23 cellular contexts compared by ENCODE assay signal in genomic region chr9:34224349-34224748, GRCh38. TPM values are rescaled to one million over a fixed set of nuclear protein-coding genes. Genes with fewer than 3 reads are reported as not detected.
DNase-seq lines count a peak whose midpoint lies in the region; ATAC-seq, FAIRE-seq and TF ChIP-seq lines count a peak whose summit lies in the region.
"Had no signal": no experiment of that assay in that cellular context is flagged by ENCODE, and none has a peak within 500 bp of the region (broad histone marks: within the 10 kb centered on the region; RNA-seq: fewer than 3 reads in every experiment).

No MANE protein-coding gene starts in this region.

- intact Hi-C loops in MCF 10A (cut with micrococcal nuclease): no loop called here
- intact Hi-C loops in mammary epithelial cell (cut with micrococcal nuclease): no loop called here
- intact Hi-C loops in CD14-positive monocyte (cut with micrococcal nuclease): no loop called here

- no peaks in the 10 kb centered on the region for H3K9me3 Mint-ChIP-seq in MCF 10A (ENCODE audit: unreplicated experiment)
- no peaks in the 10 kb centered on the region for H3K9me3 Mint-ChIP-seq in central memory CD8-positive, alpha-beta T cell
- no peaks in the 10 kb centered on the region for H3K9me3 Mint-ChIP-seq in nephron progenitor cell
- no peaks in the 10 kb centered on the region for H3K9me3 Mint-ChIP-seq in type B pancreatic cell
- H3K9me3 Mint-ChIP-seq in CD14-positive monocyte: no peaks in the 10 kb centered on the region

- in situ Hi-C loops in mammary epithelial cell (cut with MboI; ENCODE audit: low sequenced_read_pairs in 2 of 2): no loop called here

- no peak overlapping the region for H3K4me3 ChIP-seq in mammary epithelial cell (replicated peaks in 1 of 3; ENCODE audit: insufficient read depth in 1 of 3, low read depth in 2 of 3, low read length in 3 of 3)
- H3K4me3 ChIP-seq: SK-N-MC had no signal

- ATAC-seq in central memory CD8-positive, alpha-beta T cell (replicated peaks; ENCODE audit: extremely low read depth, poor library complexity, severe bottlenecking): no peak

- H3K27me3 ChIP-seq in mammary epithelial cell (ENCODE audit: insufficient read depth, low read length): no peaks in the 10 kb centered on the region

- no peaks in the 10 kb centered on the region for H3K27me3 Mint-ChIP-seq in MCF 10A (ENCODE audit: insufficient read depth, unreplicated experiment)
- H3K27me3 Mint-ChIP-seq in central memory CD8-positive, alpha-beta T cell: no peaks in the 10 kb centered on the region
- H3K27me3 Mint-ChIP-seq in nephron progenitor cell (ENCODE audit: low read depth, poor library complexity): no peaks in the 10 kb centered on the region
- H3K27me3 Mint-ChIP-seq in type B pancreatic cell: no peaks in the 10 kb centered on the region
- H3K27me3 Mint-ChIP-seq in CD14-positive monocyte (ENCODE audit: low read depth in 3 of 3): peaks cover 0 to 2% (median 0%) of the 10 kb centered on the region in 3 donors

- 89% methylated on average over 11 of the region's 12 CpGs for WGBS in mammary epithelial cell (ENCODE audit: low coverage, missing lambda C conversion rate)

- H3K4me3 Mint-ChIP-seq in MCF 10A (ENCODE audit: unreplicated experiment): no peak overlapping the region
- H3K4me3 Mint-ChIP-seq in central memory CD8-positive, alpha-beta T cell: no peak overlapping the region
- no peak overlapping the region for H3K4me3 Mint-ChIP-seq in nephron progenitor cell
- H3K4me3 Mint-ChIP-seq in type B pancreatic cell: no peak overlapping the region
- H3K4me3 Mint-ChIP-seq in CD14-positive monocyte: peak overlapping the region in 1 of 2 donors; percentile 13

- TF ChIP-seq CTCF in MCF 10A (IDR thresholded peaks at IDR 0.05; ENCODE audit: unreplicated experiment) (no peak), mammary epithelial cell (conservative IDR thresholded peaks at IDR 0.05 in 1 of 2, IDR thresholded peaks at IDR 0.05 in 1 of 2; ENCODE audit: extremely low read depth in 1 of 2, insufficient read depth in 1 of 2, low read depth in 1 of 2, low read length in 2 of 2) (no peak), nephron progenitor cell (IDR thresholded peaks at IDR 0.05) (no peak), type B pancreatic cell (conservative IDR thresholded peaks at IDR 0.05) (no peak), CD14-positive monocyte (IDR thresholded peaks at IDR 0.05) (no peak)

- POLR2A ChIA-PET in MCF 10A (lab: Yijun Ruan, JAX): interaction anchor here (0.7 kb wide), 1 partner anchor 31 kb away, joined by 3 read pairs; no protein-coding TSS in a partner anchor

- H3K4me1 Mint-ChIP-seq in MCF 10A (ENCODE audit: insufficient read depth, unreplicated experiment) (peaks cover 13% of the 10 kb centered on the region), nephron progenitor cell (peaks cover 15% of the 10 kb centered on the region), type B pancreatic cell (ENCODE audit: unreplicated experiment) (peaks cover 14% of the 10 kb centered on the region), CD14-positive monocyte (no peaks in the 10 kb centered on the region)
- H3K4me1 Mint-ChIP-seq in central memory CD8-positive, alpha-beta T cell: peaks cover 23% of the 10 kb centered on the region

- DNase-seq in MCF 10A (ENCODE audit: unreplicated experiment) (no peak), mammary epithelial cell (no peak), nephron progenitor cell (no peak), type B pancreatic cell (ENCODE audit: extremely low spot score, unreplicated experiment) (no peak), GM19239 (ENCODE audit: insufficient read length, low spot score) (no peak), CD14-positive monocyte (ENCODE audit: low spot score) (no peak)
- no peak for DNase-seq in central memory CD8-positive, alpha-beta T cell (ENCODE audit: low spot score in 2 of 2)
- DNase-seq: 8988T; AML-193; DMS79; HCEC 1CT; IMR-90; NCI-H1105; NCI-H146; NCI-H2029; NCI-H2227 treated with DMSO at 0.1 percent for 48 hours; NCI-H510A; NCI-H748 treated with DMSO at 0.1 percent for 48 hours; NK-92 treated with Interleukin-12 subunit alpha and Interleukin-12 subunit beta, amount 100 ng/mL, for 24 hours; SHP77 treated with DMSO at 0.1 percent for 48 hours had no signal

- peaks cover 5% of the 10 kb centered on the region for H3K36me3 ChIP-seq in mammary epithelial cell (ENCODE audit: insufficient read depth, low read length)

- H3K27ac ChIP-seq in mammary epithelial cell (ENCODE audit: insufficient read depth, low read depth, low read length): no peak overlapping the region
- H3K27ac ChIP-seq: KMS-11, RWPE1, SK-N-MC had no signal

- FAIRE-seq in GM19239 (lab: Jason Lieb, UNC): no peak

- H4K20me1 ChIP-seq in mammary epithelial cell (ENCODE audit: insufficient read depth, low read length): no peaks in the 10 kb centered on the region

- CTCF ChIA-PET in MCF 10A (lab: Yijun Ruan, JAX) (interaction anchor here (0.8 kb wide), 1 partner anchor 85 kb away, joined by 4 read pairs; no protein-coding TSS in a partner anchor), mammary epithelial cell (lab: Charles Lee; ENCODE audit: low non-redundant PET) (interaction anchor here (0.6 kb wide), 1 partner anchor 29 kb away, joined by 3 read pairs; no protein-coding TSS in a partner anchor)

- dilution Hi-C loops in mammary epithelial cell (cut with HindIII; ENCODE audit: low sequenced_read_pairs): no loop called here

- H3K36me3 Mint-ChIP-seq in MCF 10A (ENCODE audit: insufficient read depth, unreplicated experiment): peaks cover 46% of the 10 kb centered on the region
- H3K36me3 Mint-ChIP-seq in central memory CD8-positive, alpha-beta T cell (ENCODE audit: insufficient read depth): peaks cover 24% of the 10 kb centered on the region
- H3K36me3 Mint-ChIP-seq in nephron progenitor cell (ENCODE audit: low read depth): peaks cover 32% of the 10 kb centered on the region
- H3K36me3 Mint-ChIP-seq in type B pancreatic cell: peaks cover 14% of the 10 kb centered on the region
- H3K36me3 Mint-ChIP-seq in CD14-positive monocyte: peaks cover 35 to 51% of the 10 kb centered on the region in 2 donors

- no peak overlapping the region for H2AFZ ChIP-seq in mammary epithelial cell (ENCODE audit: low read depth, low read length)

- BruUV-seq in MCF 10A (replicated peaks; lab: Mats Ljungman, UMichigan): no TSS peak
- no TSS peak for BruUV-seq in mammary epithelial cell (replicated peaks; lab: Mats Ljungman, UMichigan)

- no peak overlapping the region for H3K9ac ChIP-seq in mammary epithelial cell (ENCODE audit: insufficient read depth, low read length)
- H3K9ac ChIP-seq: KMS-11 had no signal

- H3K9me3 ChIP-seq in mammary epithelial cell (replicated peaks; ENCODE audit: insufficient read depth, low read length): no peaks in the 10 kb centered on the region

- peaks cover 71% of the 10 kb centered on the region for H3K79me2 ChIP-seq in mammary epithelial cell (ENCODE audit: insufficient read depth, low read length)

- no peak overlapping the region for H3K4me2 ChIP-seq in mammary epithelial cell (ENCODE audit: insufficient read depth, low read depth, low read length)
- H3K4me2 ChIP-seq: KMS-11 had no signal

- H3K4me1 ChIP-seq in mammary epithelial cell (ENCODE audit: insufficient read depth, low read length): peaks cover 20% of the 10 kb centered on the region

- H3K27ac Mint-ChIP-seq in MCF 10A (ENCODE audit: low read depth, unreplicated experiment): peak overlapping the region; percentile 73
- peak overlapping the region; percentile 41 for H3K27ac Mint-ChIP-seq in central memory CD8-positive, alpha-beta T cell (ENCODE audit: low read depth)
- H3K27ac Mint-ChIP-seq in nephron progenitor cell: peak overlapping the region; percentile 28
- H3K27ac Mint-ChIP-seq in type B pancreatic cell: no peak overlapping the region
- peak overlapping the region in 1 of 7 donors; percentile 39 for H3K27ac Mint-ChIP-seq in CD14-positive monocyte

RNA-seq across cellular contexts. Expression of gene UBAP1, which starts 45.5 kb away (rescaled TPM):
- total RNA-seq in MCF 10A (2022): 58.0 and 64.4 TPM in 2 replicates
- total RNA-seq in mammary epithelial cell: 10 to 100 TPM; 68.4 to 71.8 TPM
- 56.3 TPM for polyA plus RNA-seq in mammary epithelial cell
- polyA minus RNA-seq in mammary epithelial cell: 41.6 TPM
- total RNA-seq in type B pancreatic cell (ENCODE audit: low replicate concordance): 35.9 and 46.2 TPM in 2 replicates
- polyA plus RNA-seq in CD14-positive monocyte: 10 to 100 TPM; 39.2 to 44.5 TPM
